22 cellular contexts compared by ENCODE assay signal in genomic region chr3:46119709-46120498, GRCh38.
DNase-seq lines count a peak whose midpoint lies in the region; ATAC-seq and TF ChIP-seq lines count a peak whose summit lies in the region.
"Had no signal": no experiment of that assay in that cellular context is flagged by ENCODE, and none has a peak within 500 bp of the region (broad histone marks: within the 10 kb centered on the region; RNA-seq: fewer than 3 reads in every experiment).

No MANE protein-coding gene starts in this region.

- no peak for TF ChIP-seq POLR2A in breast epithelium (IDR thresholded peaks at IDR 0.05)

- H3K36me3 ChIP-seq in mammary epithelial cell (ENCODE audit: insufficient read depth, low read length) = no peaks in the 10 kb centered on the region
- H3K36me3 ChIP-seq in breast epithelium = no peaks in the 10 kb centered on the region
- no peaks in the 10 kb centered on the region for H3K36me3 ChIP-seq in mesenchymal stem cell (ENCODE audit: control insufficient read depth in 1 of 2, insufficient read depth in 2 of 2, low read depth in 1 of 2, low read length in 2 of 2)
- H3K36me3 ChIP-seq: BLaER1 had no signal

- no peaks in the 10 kb centered on the region for H3K79me2 ChIP-seq in mammary epithelial cell (ENCODE audit: insufficient read depth, low read length)

- H4K8ac ChIP-seq in mesenchymal stem cell (ENCODE audit: low read length) = no peak overlapping the region

- no peak overlapping the region for H4K91ac ChIP-seq in mesenchymal stem cell (ENCODE audit: low read length)

- no peak overlapping the region for H2BK15ac ChIP-seq in mesenchymal stem cell (ENCODE audit: low read depth, poor library complexity, severe bottlenecking)

- in situ Hi-C loops in mammary epithelial cell (cut with MboI; ENCODE audit: low sequenced_read_pairs in 2 of 2) = no loop called here

- peak overlapping the region; percentile 61 for H3K27ac Mint-ChIP-seq in dendritic cell treated with granulocyte-macrophage colony-stimulating factor and Interleukin-4, amounts not matched to agents 40 ng/mL and 50 ng/mL, for 4 days
- H3K27ac Mint-ChIP-seq: B cell; CD4-positive, CD25-positive, alpha-beta regulatory T cell; CD8-positive, alpha-beta T cell had no signal

- ATAC-seq in HG02884 (IDR thresholded peaks at IDR 0.05; ENCODE audit: unreplicated experiment) (no peak), HG03095 (IDR thresholded peaks at IDR 0.05; ENCODE audit: unreplicated experiment) (no peak)
- ATAC-seq: CD8-positive, alpha-beta T cell; GM12878 had no signal

- CTCF ChIA-PET in mammary epithelial cell (lab: Charles Lee; ENCODE audit: low non-redundant PET) = no interaction called here

- H3K27me3 ChIP-seq in mammary epithelial cell (ENCODE audit: insufficient read depth, low read length) (no peaks in the 10 kb centered on the region), breast epithelium (no peaks in the 10 kb centered on the region), mesenchymal stem cell (ENCODE audit: control insufficient read depth in 1 of 2, insufficient read depth in 1 of 2, low read length in 2 of 2) (no peaks in the 10 kb centered on the region)
- H3K27me3 ChIP-seq: BLaER1 had no signal

- no peak overlapping the region for H2AK5ac ChIP-seq in mesenchymal stem cell (ENCODE audit: low read length, severe bottlenecking)

- H3K23ac ChIP-seq in mesenchymal stem cell (ENCODE audit: low read length in 2 of 2) = no peak overlapping the region

- H3K4me3 Mint-ChIP-seq in dendritic cell treated with granulocyte-macrophage colony-stimulating factor and Interleukin-4, amounts not matched to agents 40 ng/mL and 50 ng/mL, for 4 days = no peak overlapping the region
- H3K4me3 Mint-ChIP-seq: B cell; CD4-positive, CD25-positive, alpha-beta regulatory T cell; CD8-positive, alpha-beta T cell had no signal

- H3K4me1 ChIP-seq in mammary epithelial cell (ENCODE audit: insufficient read depth, low read length) = peaks cover 17% of the 10 kb centered on the region
- H3K4me1 ChIP-seq in breast epithelium = peaks cover 2% of the 10 kb centered on the region in 2 donors
- no peaks in the 10 kb centered on the region for H3K4me1 ChIP-seq in mesenchymal stem cell (ENCODE audit: control insufficient read depth, insufficient read depth, low read depth, low read length)
- H3K4me1 ChIP-seq: BLaER1 had no signal

- BruUV-seq in mammary epithelial cell (replicated peaks; lab: Mats Ljungman, UMichigan) = no TSS peak

- no peak overlapping the region for H2BK12ac ChIP-seq in mesenchymal stem cell (ENCODE audit: low read length in 2 of 2)

- no peak overlapping the region for H3K9ac ChIP-seq in mammary epithelial cell (ENCODE audit: insufficient read depth, low read length)
- peak overlapping the region; percentile 67 for H3K9ac ChIP-seq in mesenchymal stem cell (ENCODE audit: low read length)
- H3K9ac ChIP-seq: BLaER1, GM23248 had no signal

- H2BK120ac ChIP-seq in mesenchymal stem cell (ENCODE audit: low read depth, low read length) = no peak overlapping the region

- H3K4ac ChIP-seq in mesenchymal stem cell (ENCODE audit: low read depth in 1 of 2, low read length in 2 of 2) = no peak overlapping the region

- H3K18ac ChIP-seq in mesenchymal stem cell (ENCODE audit: low read depth in 1 of 2, low read length in 2 of 2) = no peak overlapping the region

- peak overlapping the region; percentile 23 for H2AFZ ChIP-seq in mammary epithelial cell (ENCODE audit: low read depth, low read length)
- no peak overlapping the region for H2AFZ ChIP-seq in mesenchymal stem cell (ENCODE audit: low read depth, low read length)
- H2AFZ ChIP-seq: GM23248 had no signal

- H3K9me3 Mint-ChIP-seq in dendritic cell treated with granulocyte-macrophage colony-stimulating factor and Interleukin-4, amounts not matched to agents 40 ng/mL and 50 ng/mL, for 4 days = no peaks in the 10 kb centered on the region
- H3K9me3 Mint-ChIP-seq: CD4-positive, CD25-positive, alpha-beta regulatory T cell; CD8-positive, alpha-beta T cell had no signal

- H3K36me3 Mint-ChIP-seq in dendritic cell treated with granulocyte-macrophage colony-stimulating factor and Interleukin-4, amounts not matched to agents 40 ng/mL and 50 ng/mL, for 4 days (ENCODE audit: low read depth) = no peaks in the 10 kb centered on the region
- H3K36me3 Mint-ChIP-seq: CD4-positive, CD25-positive, alpha-beta regulatory T cell; CD8-positive, alpha-beta T cell had no signal

- TF ChIP-seq CTCF in mammary epithelial cell (conservative IDR thresholded peaks at IDR 0.05 in 1 of 2, IDR thresholded peaks at IDR 0.05 in 1 of 2; ENCODE audit: extremely low read depth in 1 of 2, insufficient read depth in 1 of 2, low read depth in 1 of 2, low read length in 2 of 2) (no peak), breast epithelium (IDR thresholded peaks at IDR 0.05) (no peak)

- DNase-seq in mammary epithelial cell (no peak), breast epithelium (ENCODE audit: low spot score in 2 of 2) (no peak), mesenchymal stem cell (no peak), posterior cingulate gyrus (no peak), cortex of kidney (lab: John Stamatoyannopoulos, UW) (no peak)
- DNase-seq: CD4-positive, CD25-positive, alpha-beta regulatory T cell; CD8-positive, alpha-beta T cell; DMS 273 treated with DMSO at 0.1 percent for 48 hours; DMS79; EL; GDM1; GM23248; H7; HCEC 1CT had no signal

- H3K4me2 ChIP-seq in mammary epithelial cell (ENCODE audit: insufficient read depth, low read depth, low read length) = no peak overlapping the region
- H3K4me2 ChIP-seq in mesenchymal stem cell (ENCODE audit: low read length, poor library complexity, severe bottlenecking) = no peak overlapping the region
- H3K4me2 ChIP-seq: BLaER1 had no signal

- dilution Hi-C loops in mammary epithelial cell (cut with HindIII; ENCODE audit: low sequenced_read_pairs) = loop anchor here (5.0 kb wide), 1 partner anchor 73 kb away; no protein-coding TSS in a partner anchor

- intact Hi-C loops in mammary epithelial cell (cut with micrococcal nuclease) (no loop called here), breast epithelium (cut with DNase I; ENCODE audit: low total_unique reads) (no loop called here), posterior cingulate gyrus (cut with DNase I) (no loop called here)
- intact Hi-C loops in dendritic cell treated with granulocyte-macrophage colony-stimulating factor and Interleukin-4, amounts not matched to agents 40 ng/mL and 50 ng/mL, for 4 days (cut with micrococcal nuclease) = no loop called here

- no peak overlapping the region for H2BK5ac ChIP-seq in mesenchymal stem cell (ENCODE audit: low read depth, low read length, poor library complexity, severe bottlenecking)

- 72% methylated on average over 4 of the region's 4 CpGs for WGBS in mammary epithelial cell (ENCODE audit: low coverage, missing lambda C conversion rate)
- 92% methylated on average over 4 of the region's 4 CpGs for WGBS in mesenchymal stem cell

- H4K20me1 ChIP-seq in mammary epithelial cell (ENCODE audit: insufficient read depth, low read length) = no peaks in the 10 kb centered on the region
- H4K20me1 ChIP-seq: BLaER1 had no signal

- H3K79me1 ChIP-seq in mesenchymal stem cell (replicated peaks; ENCODE audit: low read length, poor library complexity, severe bottlenecking) = no peaks in the 10 kb centered on the region

- H3K4me3 ChIP-seq in mammary epithelial cell (replicated peaks in 1 of 3; ENCODE audit: insufficient read depth in 1 of 3, low read depth in 2 of 3, low read length in 3 of 3) (no peak overlapping the region), breast epithelium (no peak overlapping the region), mesenchymal stem cell (ENCODE audit: insufficient read depth in 1 of 2, low read depth in 1 of 2, low read length in 2 of 2) (no peak overlapping the region)
- H3K4me3 ChIP-seq: BLaER1, GM12878, GM23248 had no signal

- peaks cover 68% of the 10 kb centered on the region for H3K4me1 Mint-ChIP-seq in dendritic cell treated with granulocyte-macrophage colony-stimulating factor and Interleukin-4, amounts not matched to agents 40 ng/mL and 50 ng/mL, for 4 days (ENCODE audit: low read depth)
- H3K4me1 Mint-ChIP-seq: B cell had no signal

- no peak overlapping the region for H3K14ac ChIP-seq in mesenchymal stem cell (ENCODE audit: low read length in 2 of 2)

- H3K9me3 ChIP-seq in mammary epithelial cell (replicated peaks; ENCODE audit: insufficient read depth, low read length) (no peaks in the 10 kb centered on the region), breast epithelium (no peaks in the 10 kb centered on the region), mesenchymal stem cell (ENCODE audit: control insufficient read depth, low read length) (no peaks in the 10 kb centered on the region)
- H3K9me3 ChIP-seq: BLaER1 had no signal

- H3K27me3 Mint-ChIP-seq in dendritic cell treated with granulocyte-macrophage colony-stimulating factor and Interleukin-4, amounts not matched to agents 40 ng/mL and 50 ng/mL, for 4 days = no peaks in the 10 kb centered on the region
- H3K27me3 Mint-ChIP-seq: CD4-positive, CD25-positive, alpha-beta regulatory T cell had no signal

- no peak overlapping the region for H3K27ac ChIP-seq in mammary epithelial cell (ENCODE audit: insufficient read depth, low read depth, low read length)
- H3K27ac ChIP-seq in breast epithelium = no peak overlapping the region
- H3K27ac ChIP-seq in mesenchymal stem cell (ENCODE audit: low read length, poor library complexity, severe bottlenecking) = no peak overlapping the region
- H3K27ac ChIP-seq: 22Rv1, BLaER1, C4-2B, GM23248 had no signal
